In the genomic region with DNA sequence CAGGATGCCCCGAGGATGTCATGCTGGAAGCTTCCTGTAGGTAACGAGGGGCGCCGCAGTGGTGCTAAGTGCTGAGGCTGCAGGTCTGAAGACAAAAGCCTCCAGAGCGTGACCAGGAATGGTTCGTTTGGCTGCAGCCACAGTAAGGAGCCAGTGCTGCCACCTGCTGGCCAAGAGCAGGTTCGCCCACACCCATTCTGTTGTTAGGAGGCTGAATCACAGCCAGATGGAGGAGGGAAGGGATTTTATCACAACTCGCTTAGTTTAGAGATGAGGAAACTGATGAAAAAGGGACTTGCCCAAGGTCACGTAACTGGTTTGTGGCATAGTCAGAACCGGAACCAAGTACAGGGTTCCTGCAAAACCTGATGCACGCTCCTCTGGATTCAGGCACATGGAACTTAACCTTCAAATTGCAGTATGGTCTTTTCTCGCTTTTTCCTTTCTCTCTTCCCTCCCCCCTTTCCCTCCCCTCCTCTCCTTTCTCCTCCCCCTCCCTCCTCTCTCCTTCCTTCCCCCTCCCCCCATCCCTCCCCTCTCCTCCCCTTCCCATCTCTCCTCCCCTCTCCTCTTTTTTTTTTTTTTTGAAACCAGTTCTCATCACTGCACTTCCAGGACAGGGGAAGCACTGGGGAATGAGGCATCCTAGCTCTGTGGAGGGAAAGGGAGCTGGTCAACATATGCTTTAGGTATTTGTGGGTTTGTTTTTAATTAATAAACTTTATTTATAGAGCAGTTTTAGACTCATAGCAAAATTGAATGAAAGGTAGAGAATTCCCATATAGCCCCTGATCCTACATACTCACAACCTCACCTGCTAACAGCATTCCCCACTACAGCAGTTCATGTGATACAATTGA, we compare ENCODE assay signal across 8 cellular contexts.
A peak's percentile ranks its signal among the peaks of the same experiment; 100 is the strongest.
DNase-seq lines count a peak whose midpoint lies in the region; ATAC-seq and TF ChIP-seq lines count a peak whose summit lies in the region.

No MANE protein-coding gene starts in this region.

- intact Hi-C loops in activated CD4-positive, alpha-beta T cell treated with anti-CD3 and anti-CD28 coated beads, Interleukin-2, amount 10 ng/mL, durations not matched to agents 24 days and 14 days (cut with micrococcal nuclease): loop anchor here (1.0 to 5.0 kb wide), 7 partner anchors 26 to 279 kb away; a partner anchor contains a TSS
- intact Hi-C loops in right lobe of liver (cut with DNase I): loop anchor here in 1 of 2 donors (10.0 kb wide), 1 partner anchor 79 kb away; a partner anchor contains a TSS

- H3K4me1 Mint-ChIP-seq in activated CD4-positive, alpha-beta T cell treated with anti-CD3 and anti-CD28 coated beads, Interleukin-2, amount 10 ng/mL, durations not matched to agents 24 days and 14 days: peaks cover 26% of the 10 kb centered on the region

- 5% methylated on average over 12 of the region's 12 CpGs for WGBS in right lobe of liver (ENCODE audit: insufficient coverage, low coverage, low lambda C conversion rate, missing lambda C conversion rate)

- H3K36me3 Mint-ChIP-seq in activated CD4-positive, alpha-beta T cell treated with anti-CD3 and anti-CD28 coated beads, Interleukin-2, amount 10 ng/mL, durations not matched to agents 24 days and 14 days (ENCODE audit: low read depth): peaks cover 1% of the 10 kb centered on the region

- H3K27me3 Mint-ChIP-seq in activated CD4-positive, alpha-beta T cell treated with anti-CD3 and anti-CD28 coated beads, Interleukin-2, amount 10 ng/mL, durations not matched to agents 24 days and 14 days: no peaks in the 10 kb centered on the region

- no peaks in the 10 kb centered on the region for H3K9me3 Mint-ChIP-seq in activated CD4-positive, alpha-beta T cell treated with anti-CD3 and anti-CD28 coated beads, Interleukin-2, amount 10 ng/mL, durations not matched to agents 24 days and 14 days

- peaks cover 0 to 3% (median 0%) of the 10 kb centered on the region in 4 donors for H3K4me1 ChIP-seq in right lobe of liver

- no peaks in the 10 kb centered on the region for H3K36me3 ChIP-seq in right lobe of liver

- H3K9me3 ChIP-seq in right lobe of liver: no peaks in the 10 kb centered on the region

- peak overlapping the region; percentile 68 for H3K4me3 Mint-ChIP-seq in activated CD4-positive, alpha-beta T cell treated with anti-CD3 and anti-CD28 coated beads, Interleukin-2, amount 10 ng/mL, durations not matched to agents 24 days and 14 days

- H3K27me3 ChIP-seq in right lobe of liver: no peaks in the 10 kb centered on the region

- DNase-seq in CMK (ENCODE audit: low read depth) (peak; percentile 94), NCI-H69 (lab: John Stamatoyannopoulos, UW) (peak; percentile 96), dedifferentiated amniotic fluid mesenchymal stem cell (ENCODE audit: extremely low spot score) (peak; percentile 92), right lobe of liver (peak; percentile 91 to 92 (median 92))
- peak; percentile 96 for DNase-seq in activated CD4-positive, alpha-beta T cell treated with anti-CD3 and anti-CD28 coated beads, Interleukin-2, amount 10 ng/mL, durations not matched to agents 24 days and 14 days
- DNase-seq in stimulated activated CD4-positive, alpha-beta T cell treated with anti-CD3 and anti-CD28 coated beads, TNF-alpha, amount 100 ng/mL, for 48 hours (ENCODE audit: low read depth in 3 of 3): peak; percentile 85 to 91 (median 90)

- peak in 3 of 4 donors; percentile 92 to 99 (median 98) for TF ChIP-seq CTCF in right lobe of liver (IDR thresholded peaks at IDR 0.05)

- H3K27ac Mint-ChIP-seq in activated CD4-positive, alpha-beta T cell treated with anti-CD3 and anti-CD28 coated beads, Interleukin-2, amount 10 ng/mL, durations not matched to agents 24 days and 14 days: peak overlapping the region; percentile 87

- ATAC-seq in GM19467 (IDR thresholded peaks at IDR 0.05; ENCODE audit: unreplicated experiment): peak; percentile 80
- ATAC-seq in HG03571 (IDR thresholded peaks at IDR 0.05; ENCODE audit: unreplicated experiment): peak; percentile 84
- ATAC-seq in right lobe of liver: peak; percentile 99 to 100 (median 99)

- TF ChIP-seq POLR2A in right lobe of liver (IDR thresholded peaks at IDR 0.05): no peak

- no peak overlapping the region for H3K27ac ChIP-seq in right lobe of liver

- H3K4me3 ChIP-seq in right lobe of liver: no peak overlapping the region
